2 cellular contexts compared by ENCODE assay signal in genomic region chr19:8615813-8616596, GRCh38.
TF ChIP-seq lines count a peak whose summit lies in the region.

No MANE protein-coding gene starts in this region.

TF ChIP-seq in endothelial cell of umbilical vein, 7 proteins besides CTCF, POLR2A, EP300 and RAD21:
- TF ChIP-seq EZH2 (IDR thresholded peaks at IDR 0.05; ENCODE audit: borderline replicate concordance, low read depth, low read length, severe bottlenecking): no peak
- no peak for TF ChIP-seq POLR2AphosphoS5 (IDR thresholded peaks at IDR 0.05; ENCODE audit: insufficient read depth, low read depth, low read length)
- no peak for TF ChIP-seq JUN (IDR thresholded peaks at IDR 0.05; ENCODE audit: borderline replicate concordance, insufficient read depth, insufficient read length, low read depth)
- no peak for TF ChIP-seq FOS (IDR thresholded peaks at IDR 0.05; ENCODE audit: borderline replicate concordance, insufficient read depth, low read length)
- TF ChIP-seq, protein P1, sequence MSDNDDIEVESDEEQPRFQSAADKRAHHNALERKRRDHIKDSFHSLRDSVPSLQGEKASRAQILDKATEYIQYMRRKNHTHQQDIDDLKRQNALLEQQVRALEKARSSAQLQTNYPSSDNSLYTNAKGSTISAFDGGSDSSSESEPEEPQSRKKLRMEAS (IDR thresholded peaks at IDR 0.05; ENCODE audit: insufficient read depth, insufficient read length): no peak
- TF ChIP-seq GATA2 (IDR thresholded peaks at IDR 0.05; ENCODE audit: insufficient read depth, insufficient read length, low read depth, low read length): no peak
- TF ChIP-seq MYC (IDR thresholded peaks at IDR 0.05; ENCODE audit: low read depth, low read length): no peak

TF ChIP-seq in neural cell, 6 proteins besides CTCF, POLR2A, EP300 and RAD21:
- peak; percentile 49 for TF ChIP-seq SMC3 (conservative IDR thresholded peaks at IDR 0.05; ENCODE audit: poor library complexity)
- no peak for TF ChIP-seq MXI1 (conservative IDR thresholded peaks at IDR 0.05; ENCODE audit: poor library complexity, severe bottlenecking)
